In the genomic region with DNA sequence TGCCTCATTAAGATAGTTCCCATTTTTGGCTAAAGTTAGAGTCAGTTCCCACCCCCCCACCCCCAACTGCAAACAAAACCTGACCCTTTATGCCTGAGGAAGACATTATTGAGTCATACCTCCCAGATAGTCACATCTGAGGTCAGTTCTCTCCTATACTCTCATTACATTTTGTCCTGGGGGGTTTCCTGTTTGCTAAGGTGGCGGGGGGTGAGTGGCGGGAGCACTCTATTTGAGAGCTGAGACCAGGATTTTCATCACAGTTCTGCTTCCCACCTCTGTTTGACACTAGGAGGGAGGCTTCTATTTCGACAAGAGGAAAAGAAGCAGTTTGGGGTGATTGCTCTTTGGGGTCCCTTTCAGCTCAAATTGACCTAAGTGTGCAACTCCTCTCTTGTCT, we compare ENCODE assay signal across 2 cellular contexts.
TF ChIP-seq lines count a peak whose summit lies in the region.

No MANE protein-coding gene starts in this region.

TF ChIP-seq in A549, 52 proteins besides CTCF, POLR2A, EP300 and RAD21:
- TF ChIP-seq, protein P1, sequence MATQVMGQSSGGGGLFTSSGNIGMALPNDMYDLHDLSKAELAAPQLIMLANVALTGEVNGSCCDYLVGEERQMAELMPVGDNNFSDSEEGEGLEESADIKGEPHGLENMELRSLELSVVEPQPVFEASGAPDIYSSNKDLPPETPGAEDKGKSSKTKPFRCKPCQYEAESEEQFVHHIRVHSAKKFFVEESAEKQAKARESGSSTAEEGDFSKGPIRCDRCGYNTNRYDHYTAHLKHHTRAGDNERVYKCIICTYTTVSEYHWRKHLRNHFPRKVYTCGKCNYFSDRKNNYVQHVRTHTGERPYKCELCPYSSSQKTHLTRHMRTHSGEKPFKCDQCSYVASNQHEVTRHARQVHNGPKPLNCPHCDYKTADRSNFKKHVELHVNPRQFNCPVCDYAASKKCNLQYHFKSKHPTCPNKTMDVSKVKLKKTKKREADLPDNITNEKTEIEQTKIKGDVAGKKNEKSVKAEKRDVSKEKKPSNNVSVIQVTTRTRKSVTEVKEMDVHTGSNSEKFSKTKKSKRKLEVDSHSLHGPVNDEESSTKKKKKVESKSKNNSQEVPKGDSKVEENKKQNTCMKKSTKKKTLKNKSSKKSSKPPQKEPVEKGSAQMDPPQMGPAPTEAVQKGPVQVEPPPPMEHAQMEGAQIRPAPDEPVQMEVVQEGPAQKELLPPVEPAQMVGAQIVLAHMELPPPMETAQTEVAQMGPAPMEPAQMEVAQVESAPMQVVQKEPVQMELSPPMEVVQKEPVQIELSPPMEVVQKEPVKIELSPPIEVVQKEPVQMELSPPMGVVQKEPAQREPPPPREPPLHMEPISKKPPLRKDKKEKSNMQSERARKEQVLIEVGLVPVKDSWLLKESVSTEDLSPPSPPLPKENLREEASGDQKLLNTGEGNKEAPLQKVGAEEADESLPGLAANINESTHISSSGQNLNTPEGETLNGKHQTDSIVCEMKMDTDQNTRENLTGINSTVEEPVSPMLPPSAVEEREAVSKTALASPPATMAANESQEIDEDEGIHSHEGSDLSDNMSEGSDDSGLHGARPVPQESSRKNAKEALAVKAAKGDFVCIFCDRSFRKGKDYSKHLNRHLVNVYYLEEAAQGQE (IDR thresholded peaks at IDR 0.05), result no peak
- TF ChIP-seq, protein P2, sequence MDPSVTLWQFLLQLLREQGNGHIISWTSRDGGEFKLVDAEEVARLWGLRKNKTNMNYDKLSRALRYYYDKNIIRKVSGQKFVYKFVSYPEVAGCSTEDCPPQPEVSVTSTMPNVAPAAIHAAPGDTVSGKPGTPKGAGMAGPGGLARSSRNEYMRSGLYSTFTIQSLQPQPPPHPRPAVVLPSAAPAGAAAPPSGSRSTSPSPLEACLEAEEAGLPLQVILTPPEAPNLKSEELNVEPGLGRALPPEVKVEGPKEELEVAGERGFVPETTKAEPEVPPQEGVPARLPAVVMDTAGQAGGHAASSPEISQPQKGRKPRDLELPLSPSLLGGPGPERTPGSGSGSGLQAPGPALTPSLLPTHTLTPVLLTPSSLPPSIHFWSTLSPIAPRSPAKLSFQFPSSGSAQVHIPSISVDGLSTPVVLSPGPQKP (IDR thresholded peaks at IDR 0.05; ENCODE audit: low read depth, low read length), result no peak
- TF ChIP-seq CBX2 (IDR thresholded peaks at IDR 0.05; ENCODE audit: borderline replicate concordance, low read depth) (no peak), RNF2 (IDR thresholded peaks at IDR 0.05; ENCODE audit: borderline replicate concordance, low read depth) (no peak), NFE2L2 (conservative IDR thresholded peaks at IDR 0.05; ENCODE audit: low read length) (no peak), NPAS2 (CRISPR knock-in tag; IDR thresholded peaks at IDR 0.05; ENCODE audit: borderline replicate concordance) (no peak), RFX5 (IDR thresholded peaks at IDR 0.05) (no peak), TP53 (CRISPR knock-in tag; IDR thresholded peaks at IDR 0.05) (no peak), JUNB (IDR thresholded peaks at IDR 0.05) (no peak; the same call in 1 of the 2 replicates)

TF ChIP-seq in K562, 482 proteins besides CTCF, POLR2A, EP300 and RAD21 (continued from another document):
- TF ChIP-seq BRF1 (IDR thresholded peaks at IDR 0.05; ENCODE audit: borderline replicate concordance, extremely low read depth, insufficient read length) (no peak), FOSL1 (tag; conservative IDR thresholded peaks at IDR 0.05) (peak; percentile 42)
